Comparison of ENCODE assay signal across 17 cellular contexts in the genomic region with DNA sequence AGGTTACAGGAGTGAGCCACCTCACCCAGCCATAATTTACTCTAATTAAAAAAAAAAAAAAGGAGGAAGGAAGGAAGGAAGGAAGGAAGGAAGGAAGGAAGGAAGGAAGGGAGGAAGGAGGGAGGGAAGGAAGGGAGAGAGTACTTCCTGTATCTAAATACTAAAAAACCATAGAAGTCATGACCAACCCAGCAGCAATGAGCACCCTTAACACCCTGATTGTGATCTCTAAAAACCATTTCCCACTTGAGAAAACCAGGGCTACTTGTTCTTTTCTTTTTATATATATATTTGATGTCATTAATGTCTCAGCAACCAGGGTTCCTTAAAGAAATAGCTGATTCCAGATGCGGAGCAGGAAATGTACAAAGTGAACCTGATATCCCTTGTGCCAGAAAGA. TPM values are rescaled to one million over a fixed set of nuclear protein-coding genes. Genes with fewer than 3 reads are reported as not detected.
DNase-seq lines count a peak whose midpoint lies in the region; ATAC-seq and TF ChIP-seq lines count a peak whose summit lies in the region.
"Had no signal": no experiment of that assay in that cellular context is flagged by ENCODE, and none has a peak within 500 bp of the region (broad histone marks: within the 10 kb centered on the region; RNA-seq: fewer than 3 reads in every experiment).

No MANE protein-coding gene starts in this region.

- no peak for TF ChIP-seq CTCF in PC-9 (conservative IDR thresholded peaks at IDR 0.05)
- no peak for TF ChIP-seq CTCF in body of pancreas (IDR thresholded peaks at IDR 0.05)
- TF ChIP-seq CTCF in spleen (IDR thresholded peaks at IDR 0.05 in 8 of 11, conservative IDR thresholded peaks at IDR 0.05 in 3 of 11), result no peak

- peaks cover 58% of the 10 kb centered on the region for H3K4me1 Mint-ChIP-seq in activated naive CD4-positive, alpha-beta T cell treated with anti-CD3 and anti-CD28 coated beads for 36 hours (ENCODE audit: low read depth)

- H3K36me3 Mint-ChIP-seq in activated naive CD4-positive, alpha-beta T cell treated with anti-CD3 and anti-CD28 coated beads for 36 hours (ENCODE audit: low read depth), result no peaks in the 10 kb centered on the region

- TF ChIP-seq POLR2A in body of pancreas (IDR thresholded peaks at IDR 0.05) (no peak), spleen (IDR thresholded peaks at IDR 0.05) (no peak)

- no peaks in the 10 kb centered on the region for H3K9me2 ChIP-seq in PC-9 (ENCODE audit: insufficient read depth)

- intact Hi-C loops in activated naive CD4-positive, alpha-beta T cell treated with anti-CD3 and anti-CD28 coated beads for 36 hours (cut with micrococcal nuclease), result loop anchor here (1.0 to 2.0 kb wide), 2 partner anchors 18 to 32 kb away; a partner anchor contains a TSS
- intact Hi-C loops in PC-9 (cut with micrococcal nuclease; ENCODE audit: unreplicated experiment), result loop anchor here (2.0 kb wide), 1 partner anchor 32 kb away; a partner anchor contains a TSS
- intact Hi-C loops in body of pancreas (cut with DNase I), result no loop called here
- intact Hi-C loops in spleen (cut with DNase I; ENCODE audit: low total_unique reads), result no loop called here

- H3F3A ChIP-seq in PC-9 (ENCODE audit: insufficient read depth, low read depth), result peaks cover 22% of the 10 kb centered on the region

- ATAC-seq in body of pancreas (no peak), GM21717 (IDR thresholded peaks at IDR 0.05; ENCODE audit: unreplicated experiment) (no peak)
- ATAC-seq: foreskin keratinocyte, WTC11 had no signal

- H4K20me1 ChIP-seq in PC-9 (ENCODE audit: insufficient read depth), result peaks cover 36% of the 10 kb centered on the region

- BruUV-seq in PC-9 (replicated peaks; lab: Mats Ljungman, UMichigan), result no TSS peak

- CTCF ChIA-PET in activated naive CD4-positive, alpha-beta T cell treated with anti-CD3 and anti-CD28 coated beads for 36 hours (lab: Charles Lee), result no interaction called here
- CTCF ChIA-PET in PC-9 (lab: Charles Lee), result no interaction called here

- peaks cover 95% of the 10 kb centered on the region for H3K79me2 ChIP-seq in PC-9 (ENCODE audit: low read depth)

- peaks cover 39% of the 10 kb centered on the region for H3K4me1 ChIP-seq in PC-9 (replicated peaks; ENCODE audit: insufficient read depth)
- peaks cover 80% of the 10 kb centered on the region for H3K4me1 ChIP-seq in body of pancreas
- peaks cover 12 to 97% (median 74%) of the 10 kb centered on the region in 6 donors for H3K4me1 ChIP-seq in spleen
- H3K4me1 ChIP-seq: foreskin keratinocyte had no signal

- H3K4me3 ChIP-seq in PC-9 (no peak overlapping the region), body of pancreas (no peak overlapping the region), spleen (no peak overlapping the region)
- H3K4me3 ChIP-seq: colonic mucosa, GM12878 had no signal

- 92 to 95% methylated on average over 1 of the region's 1 CpG for WGBS in body of pancreas, 2 donors
- WGBS in spleen, 5 donors, result 84 to 97% (median 92%) methylated on average over 1 of the region's 1 CpG

- DNase-seq in activated naive CD4-positive, alpha-beta T cell treated with anti-CD3 and anti-CD28 coated beads for 36 hours, result no peak
- DNase-seq in activated naive CD4-positive, alpha-beta T cell (lab: John Stamatoyannopoulos, UW), result no peak
- no peak for DNase-seq in PC-9
- no peak for DNase-seq in body of pancreas
- no peak for DNase-seq in spleen
- no peak for DNase-seq in amniotic stem cell (lab: John Stamatoyannopoulos, UW)
- no peak for DNase-seq in DMS153 (lab: John Stamatoyannopoulos, UW)
- DNase-seq: colonic mucosa; foreskin keratinocyte; NCI-H2081 treated with DMSO at 0.1 percent for 48 hours; NCI-H510A treated with DMSO at 0.1 percent for 48 hours; occipital lobe; Right ventricle myocardium superior; stimulated activated CD4-positive, alpha-beta T cell treated with anti-CD3 and anti-CD28 coated beads, Interleukin-2, amount 100 ng/mL, for 48 hours had no signal

- H3K9me3 ChIP-seq in PC-9 (ENCODE audit: insufficient read depth, low read depth) (peaks cover 6% of the 10 kb centered on the region; the same call in 1 of the 2 replicates), body of pancreas (no peaks in the 10 kb centered on the region), spleen (peaks cover 0 to 20% (median 10%) of the 10 kb centered on the region in 8 donors)
- H3K9me3 ChIP-seq: colonic mucosa had no signal

- no peaks in the 10 kb centered on the region for H3K27me3 Mint-ChIP-seq in activated naive CD4-positive, alpha-beta T cell treated with anti-CD3 and anti-CD28 coated beads for 36 hours (ENCODE audit: low read depth)

- H2AFZ ChIP-seq in PC-9, result no peak overlapping the region

- peak overlapping the region; percentile 65 for H3K27ac Mint-ChIP-seq in activated naive CD4-positive, alpha-beta T cell treated with anti-CD3 and anti-CD28 coated beads for 36 hours
- H3K27ac Mint-ChIP-seq: WTC11 had no signal

- H3K9me3 Mint-ChIP-seq in activated naive CD4-positive, alpha-beta T cell treated with anti-CD3 and anti-CD28 coated beads for 36 hours, result no peaks in the 10 kb centered on the region

- H3K27me3 ChIP-seq in PC-9 (ENCODE audit: insufficient read depth, low read depth), result no peaks in the 10 kb centered on the region
- H3K27me3 ChIP-seq in body of pancreas, result no peaks in the 10 kb centered on the region
- H3K27me3 ChIP-seq in spleen (replicated peaks in 1 of 7), result no peaks in the 10 kb centered on the region
- H3K27me3 ChIP-seq: colonic mucosa, foreskin keratinocyte had no signal

- peak overlapping the region; percentile 70 for H3K4me2 ChIP-seq in PC-9

- no peak overlapping the region for H3K4me3 Mint-ChIP-seq in activated naive CD4-positive, alpha-beta T cell treated with anti-CD3 and anti-CD28 coated beads for 36 hours
- H3K4me3 Mint-ChIP-seq: WTC11 had no signal

- peak overlapping the region; percentile 77 for H3K27ac ChIP-seq in PC-9
- peak overlapping the region in 3 of 4 donors; percentile 65 to 73 (median 66) for H3K27ac ChIP-seq in body of pancreas
- H3K27ac ChIP-seq in spleen, result peak overlapping the region in 6 of 8 donors; percentile 15 to 80 (median 46)
- H3K27ac ChIP-seq: colonic mucosa, foreskin keratinocyte had no signal

- POLR2A ChIA-PET in PC-9 (lab: Charles Lee; ENCODE audit: unreplicated experiment), result interaction anchor here (0.6 kb wide), 2 partner anchors 21 to 923 kb away, joined by 3 to 5 read pairs; a partner anchor contains a TSS

- H3K36me3 ChIP-seq in PC-9 (ENCODE audit: low read depth), result no peaks in the 10 kb centered on the region
- no peaks in the 10 kb centered on the region for H3K36me3 ChIP-seq in body of pancreas (replicated peaks in 1 of 2; ENCODE audit: insufficient read depth in 1 of 2, low read depth in 2 of 2)
- no peaks in the 10 kb centered on the region for H3K36me3 ChIP-seq in spleen
- H3K36me3 ChIP-seq: colonic mucosa had no signal

RNA-seq across cellular contexts. Expression of a gene that starts 31.2 kb away (rescaled TPM):
- 10 to 100 TPM; 39.9 to 43.8 TPM for total RNA-seq in activated naive CD4-positive, alpha-beta T cell treated with anti-CD3 and anti-CD28 coated beads for 36 hours
- 42.6 and 47.1 TPM in 2 replicates for total RNA-seq in PC-9 (2021)
- 10 to 100 TPM; 27.7 to 35.3 TPM for total RNA-seq in body of pancreas
- total RNA-seq in spleen, result 10 to 100 TPM; 61.4 to 82.0 (median 67.5) TPM
- 10 to 100 TPM; 13.2 to 21.0 (median 20.5) TPM for polyA plus RNA-seq in spleen

RNA-seq across cellular contexts. Expression of a gene that starts 31.6 kb away (rescaled TPM):
- total RNA-seq in activated naive CD4-positive, alpha-beta T cell treated with anti-CD3 and anti-CD28 coated beads for 36 hours, result 10 to 100 TPM; 35.3 to 36.9 TPM
- total RNA-seq in PC-9 (2021), result 47.4 and 61.7 TPM in 2 replicates
- total RNA-seq in body of pancreas, result 10 to 100 TPM; 11.9 to 15.3 TPM
- 10 to 100 TPM; 23.6 to 34.9 (median 25.9) TPM for total RNA-seq in spleen
- polyA plus RNA-seq in spleen, result 10 to 100 TPM; 24.6 to 27.7 (median 25.7) TPM

Comparison
In these comparisons a context has a peak if more than half of its experiments do, and no peak if none do; other contexts are left out.
1. intact Hi-C loops: an anchor here in activated naive CD4-positive, alpha-beta T cell treated with anti-CD3 and anti-CD28 coated beads for 36 hours (1.0 to 2.0 kb wide) and PC-9 (2.0 kb wide); none called in body of pancreas and spleen.